Comparison of ENCODE assay signal across 8 cellular contexts in the genomic region with DNA sequence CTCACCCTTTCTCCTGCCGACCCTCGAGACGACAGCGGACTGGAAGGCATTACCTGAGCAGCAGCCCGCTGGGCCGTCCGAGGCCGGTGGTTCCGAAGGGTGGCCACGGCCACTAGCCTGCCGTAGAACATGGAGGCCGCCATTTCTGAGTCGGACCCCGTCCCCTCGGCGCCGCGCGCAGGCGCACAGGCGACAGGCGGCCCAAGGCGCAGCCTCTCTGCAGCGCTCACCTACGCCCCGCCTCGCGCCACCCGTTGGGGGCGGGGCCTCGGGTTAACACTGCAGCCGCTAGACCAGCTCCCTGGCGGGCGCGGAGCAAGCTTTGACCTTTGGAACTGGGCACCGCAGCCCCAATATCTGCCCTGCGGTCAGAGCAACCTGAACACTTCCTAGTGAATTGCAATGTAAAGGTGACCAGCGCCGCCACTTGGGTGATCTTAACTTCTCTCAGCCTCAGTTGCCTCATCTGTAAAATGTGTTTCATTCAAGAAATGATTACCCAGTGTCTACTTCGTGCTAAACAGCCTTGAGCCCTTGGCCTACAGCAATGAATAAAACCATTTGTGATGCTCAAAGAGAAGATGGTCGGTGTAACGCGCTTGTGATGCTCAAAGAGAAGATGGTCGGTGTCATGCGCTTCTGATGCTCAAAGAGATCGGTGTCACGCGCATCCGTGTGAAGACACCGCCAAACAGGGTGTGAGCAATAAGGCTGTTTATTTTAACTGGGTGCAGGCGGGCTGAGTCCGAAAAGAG. TPM values are rescaled to one million over a fixed set of nuclear protein-coding genes. Genes with fewer than 3 reads are reported as not detected.
DNase-seq lines count a peak whose midpoint lies in the region; ATAC-seq and TF ChIP-seq lines count a peak whose summit lies in the region.

A gene (minus strand): TSS at position 147 of the 755 bp plus-strand sequence. CDS start 4 bp downstream, at position 143.

- no peaks in the 10 kb centered on the region for H3K9me2 ChIP-seq in neural cell (ENCODE audit: insufficient read depth, low read length)

- TF ChIP-seq CTCF in neural cell (IDR thresholded peaks at IDR 0.05; ENCODE audit: poor library complexity, severe bottlenecking): no peak

- peak within 1 kb of the TSS; percentile 97 to 98 for H3K4me3 Mint-ChIP-seq in stimulated activated naive CD8-positive, alpha-beta T cell treated with anti-CD3 and anti-CD28 coated beads, Interleukin-15, amount 100 ng/mL, for 72 hours

- peak; percentile 100 for ATAC-seq in stimulated activated naive CD8-positive, alpha-beta T cell treated with anti-CD3 and anti-CD28 coated beads, Interleukin-15, amount 100 ng/mL, for 72 hours

- peaks cover 42% of the 10 kb centered on the region for H3K4me1 ChIP-seq in ES-I3 (ENCODE audit: insufficient read depth, low read length)

- H3K9ac ChIP-seq in ES-I3 (ENCODE audit: low read depth, low read length) (peak within 1 kb of the TSS; percentile 94), neural cell (ENCODE audit: low read length) (peak within 1 kb of the TSS; percentile 88)

- H4K20me1 ChIP-seq in neural cell (ENCODE audit: insufficient read depth): no peaks in the 10 kb centered on the region

- no peaks in the 10 kb centered on the region for H3F3A ChIP-seq in neural cell (ENCODE audit: insufficient read depth, low read length, poor library complexity, severe bottlenecking)

- H3K9me3 Mint-ChIP-seq in stimulated activated naive CD8-positive, alpha-beta T cell treated with anti-CD3 and anti-CD28 coated beads, Interleukin-15, amount 100 ng/mL, for 72 hours: no peaks in the 10 kb centered on the region

- TF ChIP-seq EP300 in neural cell (conservative IDR thresholded peaks at IDR 0.05; ENCODE audit: poor library complexity, severe bottlenecking): peak; percentile 13

- peak within 1 kb of the TSS; percentile 66 for H3K27ac ChIP-seq in neural cell (ENCODE audit: low read length)

- H2AFZ ChIP-seq in neural cell (ENCODE audit: low read depth, low read length): peak within 1 kb of the TSS; percentile 99

- peaks cover 8% of the 10 kb centered on the region; the same call in 1 of the 2 replicates for H3K36me3 ChIP-seq in ES-I3 (ENCODE audit: insufficient read depth, low read length)
- H3K36me3 ChIP-seq in H7 (replicated peaks; ENCODE audit: control insufficient read depth, insufficient read depth, low read length): no peaks in the 10 kb centered on the region
- H3K36me3 ChIP-seq in neural cell (ENCODE audit: insufficient read depth, low read length): no peaks in the 10 kb centered on the region

- DNase-seq in H7: peak; percentile 98
- DNase-seq in M059J (ENCODE audit: low read depth): peak; percentile 86
- peak; percentile 64 for DNase-seq in SHP77 treated with DMSO at 0.1 percent for 48 hours (lab: John Stamatoyannopoulos, UW)
- DNase-seq in activated effector memory CD4-positive, alpha-beta T cell treated with anti-CD3 and anti-CD28 coated beads, Interleukin-2, amount 50 U/mL, for 16 hours: peak; percentile 96
- peak; percentile 78 for DNase-seq in fibroblast of the conjunctiva (ENCODE audit: low read depth)
- DNase-seq in stimulated activated naive CD8-positive, alpha-beta T cell treated with anti-CD3 and anti-CD28 coated beads, Interleukin-15, amount 100 ng/mL, for 72 hours: peak; percentile 90 to 93

- peaks cover 41% of the 10 kb centered on the region for H3K79me2 ChIP-seq in neural cell (replicated peaks; ENCODE audit: insufficient read depth, low read length)

- H3K9me3 ChIP-seq in ES-I3 (ENCODE audit: control insufficient read depth, insufficient read depth, low read length) (no peaks in the 10 kb centered on the region), neural cell (ENCODE audit: low read length) (no peaks in the 10 kb centered on the region)

- no peaks in the 10 kb centered on the region for H3K27me3 ChIP-seq in H7 (ENCODE audit: control insufficient read depth, insufficient read depth, low read length)
- no peaks in the 10 kb centered on the region for H3K27me3 ChIP-seq in neural cell (ENCODE audit: insufficient read depth, low read depth, low read length)

- peak within 1 kb of the TSS; percentile 88 to 97 for H3K27ac Mint-ChIP-seq in stimulated activated naive CD8-positive, alpha-beta T cell treated with anti-CD3 and anti-CD28 coated beads, Interleukin-15, amount 100 ng/mL, for 72 hours

- H3K4me2 ChIP-seq in neural cell (ENCODE audit: low read length): peak within 1 kb of the TSS; percentile 94

- TF ChIP-seq RAD21 in neural cell (conservative IDR thresholded peaks at IDR 0.05): no peak

- H3K4me3 ChIP-seq in H7 (ENCODE audit: insufficient read depth, low read depth, low read length) (peak within 1 kb of the TSS; percentile 95), neural cell (ENCODE audit: low read length) (peak within 1 kb of the TSS; percentile 98)

- H3K4me1 Mint-ChIP-seq in stimulated activated naive CD8-positive, alpha-beta T cell treated with anti-CD3 and anti-CD28 coated beads, Interleukin-15, amount 100 ng/mL, for 72 hours: peaks cover 35% of the 10 kb centered on the region

- H3K27me3 Mint-ChIP-seq in stimulated activated naive CD8-positive, alpha-beta T cell treated with anti-CD3 and anti-CD28 coated beads, Interleukin-15, amount 100 ng/mL, for 72 hours: no peaks in the 10 kb centered on the region

TF ChIP-seq in neural cell, 6 proteins besides CTCF, POLR2A, EP300 and RAD21:
- TF ChIP-seq EZH2 (IDR thresholded peaks at IDR 0.05; ENCODE audit: borderline replicate concordance, insufficient read depth, low read length, poor library complexity, severe bottlenecking): no peak
- TF ChIP-seq, protein P1, sequence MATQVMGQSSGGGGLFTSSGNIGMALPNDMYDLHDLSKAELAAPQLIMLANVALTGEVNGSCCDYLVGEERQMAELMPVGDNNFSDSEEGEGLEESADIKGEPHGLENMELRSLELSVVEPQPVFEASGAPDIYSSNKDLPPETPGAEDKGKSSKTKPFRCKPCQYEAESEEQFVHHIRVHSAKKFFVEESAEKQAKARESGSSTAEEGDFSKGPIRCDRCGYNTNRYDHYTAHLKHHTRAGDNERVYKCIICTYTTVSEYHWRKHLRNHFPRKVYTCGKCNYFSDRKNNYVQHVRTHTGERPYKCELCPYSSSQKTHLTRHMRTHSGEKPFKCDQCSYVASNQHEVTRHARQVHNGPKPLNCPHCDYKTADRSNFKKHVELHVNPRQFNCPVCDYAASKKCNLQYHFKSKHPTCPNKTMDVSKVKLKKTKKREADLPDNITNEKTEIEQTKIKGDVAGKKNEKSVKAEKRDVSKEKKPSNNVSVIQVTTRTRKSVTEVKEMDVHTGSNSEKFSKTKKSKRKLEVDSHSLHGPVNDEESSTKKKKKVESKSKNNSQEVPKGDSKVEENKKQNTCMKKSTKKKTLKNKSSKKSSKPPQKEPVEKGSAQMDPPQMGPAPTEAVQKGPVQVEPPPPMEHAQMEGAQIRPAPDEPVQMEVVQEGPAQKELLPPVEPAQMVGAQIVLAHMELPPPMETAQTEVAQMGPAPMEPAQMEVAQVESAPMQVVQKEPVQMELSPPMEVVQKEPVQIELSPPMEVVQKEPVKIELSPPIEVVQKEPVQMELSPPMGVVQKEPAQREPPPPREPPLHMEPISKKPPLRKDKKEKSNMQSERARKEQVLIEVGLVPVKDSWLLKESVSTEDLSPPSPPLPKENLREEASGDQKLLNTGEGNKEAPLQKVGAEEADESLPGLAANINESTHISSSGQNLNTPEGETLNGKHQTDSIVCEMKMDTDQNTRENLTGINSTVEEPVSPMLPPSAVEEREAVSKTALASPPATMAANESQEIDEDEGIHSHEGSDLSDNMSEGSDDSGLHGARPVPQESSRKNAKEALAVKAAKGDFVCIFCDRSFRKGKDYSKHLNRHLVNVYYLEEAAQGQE (IDR thresholded peaks at IDR 0.05; ENCODE audit: borderline replicate concordance): no peak
- TF ChIP-seq MXI1 (conservative IDR thresholded peaks at IDR 0.05; ENCODE audit: poor library complexity, severe bottlenecking): peak; percentile 90
- TF ChIP-seq TAF1 (IDR thresholded peaks at IDR 0.05; ENCODE audit: low read depth): peak; percentile 73
- TF ChIP-seq POLR2AphosphoS5 (IDR thresholded peaks at IDR 0.05): peak; percentile 92
- peak; percentile 25 for TF ChIP-seq SMC3 (conservative IDR thresholded peaks at IDR 0.05; ENCODE audit: poor library complexity)
TF ChIP-seq in neural cell: peak in this region for 4.

RNA-seq across cellular contexts. Expression of the gene that starts here (rescaled TPM):
- 92.0 and 137 TPM in 2 replicates for total RNA-seq in H7 (2014; rRNA removed; shearing (Covaris generic))
- total RNA-seq in M059J (2014; rRNA removed; shearing (Covaris generic)): 34.1 and 45.4 TPM in 2 replicates
- 115 and 137 TPM in 2 replicates for polyA plus RNA-seq in neural cell
- 99.3 and 103 TPM in 2 replicates for polyA minus RNA-seq in neural cell

Comparison
In these comparisons a context has a peak if more than half of its experiments do, and no peak if none do; other contexts are left out.
1. Peak in every context shown above with its lines: DNase-seq, ATAC-seq, H3K4me3 ChIP-seq and H3K27ac ChIP-seq.